29 cellular contexts compared by ENCODE assay signal in genomic region chr3:13098192-13098591, GRCh38.
"Had no signal": no experiment of that assay in that cellular context is flagged by ENCODE, and none has a peak within 500 bp of the region (broad histone marks: within the 10 kb centered on the region; RNA-seq: fewer than 3 reads in every experiment).

No MANE protein-coding gene starts in this region.

- H3K36me3 ChIP-seq: left lung, lower lobe of right lung, ovary, tibial nerve, uterus had no signal

- FAIRE-seq: islet of Langerhans, kidney had no signal

- ATAC-seq: left colon; left lung; lower lobe of right lung; natural killer cell; right cardiac atrium; sciatic nerve; stimulated activated effector memory CD8-positive, alpha-beta T cell treated with anti-CD3 and anti-CD28 coated beads, Interleukin-12 subunit alpha, Interleukin-12 subunit beta, amount 100 ng/mL, for 72 hours; stimulated activated naive CD8-positive, alpha-beta T cell treated with anti-CD3 and anti-CD28 coated beads, Interleukin-15, amount 100 ng/mL, for 72 hours had no signal

- H3K36me3 Mint-ChIP-seq: mesothelial cell of epicardium; naive B cell; natural killer cell; stimulated activated effector memory CD8-positive, alpha-beta T cell treated with anti-CD3 and anti-CD28 coated beads, Interleukin-12 subunit alpha, Interleukin-12 subunit beta, amount 100 ng/mL, for 72 hours; type B pancreatic cell had no signal

- H3K4me1 ChIP-seq: left lung, lower lobe of right lung, uterus had no signal

- H3K9me3 Mint-ChIP-seq: mesothelial cell of epicardium; naive B cell; natural killer cell; nephron progenitor cell; stimulated activated effector memory CD8-positive, alpha-beta T cell treated with anti-CD3 and anti-CD28 coated beads, Interleukin-12 subunit alpha, Interleukin-12 subunit beta, amount 100 ng/mL, for 72 hours; stimulated activated naive CD8-positive, alpha-beta T cell treated with anti-CD3 and anti-CD28 coated beads, Interleukin-15, amount 100 ng/mL, for 72 hours; type B pancreatic cell had no signal

- H3K27ac ChIP-seq: left lung, lower lobe of right lung, ovary, skin epidermis, tibial nerve, uterus had no signal

- H3K4me3 Mint-ChIP-seq: immature natural killer cell; mesothelial cell of epicardium; natural killer cell; nephron progenitor cell; stimulated activated effector memory CD8-positive, alpha-beta T cell treated with anti-CD3 and anti-CD28 coated beads, Interleukin-12 subunit alpha, Interleukin-12 subunit beta, amount 100 ng/mL, for 72 hours; stimulated activated naive CD8-positive, alpha-beta T cell treated with anti-CD3 and anti-CD28 coated beads, Interleukin-15, amount 100 ng/mL, for 72 hours; type B pancreatic cell had no signal

- H3K4me1 Mint-ChIP-seq: immature natural killer cell; mesothelial cell of epicardium; natural killer cell; stimulated activated effector memory CD8-positive, alpha-beta T cell treated with anti-CD3 and anti-CD28 coated beads, Interleukin-12 subunit alpha, Interleukin-12 subunit beta, amount 100 ng/mL, for 72 hours; stimulated activated naive CD8-positive, alpha-beta T cell treated with anti-CD3 and anti-CD28 coated beads, Interleukin-15, amount 100 ng/mL, for 72 hours had no signal

- DNase-seq: hypothalamus; immature natural killer cell; kidney; left colon; lower lobe of right lung; mammary epithelial cell; mesendoderm; naive B cell; natural killer cell; nephron progenitor cell; ovary; right cardiac atrium; stimulated activated CD4-positive, alpha-beta T cell treated with anti-CD3 and anti-CD28 coated beads, Interleukin-12 subunit alpha, Interleukin-12 subunit beta, amount 100 ng/mL, for 4 hours; stimulated activated CD4-positive, alpha-beta T cell treated with anti-CD3 and anti-CD28 coated beads, Interleukin-15, amount 100 ng/mL, for 24 hours; stimulated activated CD4-positive, alpha-beta T cell treated with anti-CD3 and anti-CD28 coated beads, Interleukin-2, amount 100 ng/mL, for 24 hours; stimulated activated CD4-positive, alpha-beta T cell treated with anti-CD3 and anti-CD28 coated beads, Interleukin-4, amount 100 ng/mL, for 1 hour; stimulated activated naive CD4-positive, alpha-beta T cell treated with Interleukin-2 at 50 U/mL for 16 hours; stimulated activated naive CD8-positive, alpha-beta T cell treated with anti-CD3 and anti-CD28 coated beads, Interleukin-15, amount 100 ng/mL, for 72 hours; substantia nigra; uterus had no signal

- H3K9me3 ChIP-seq: left lung, lower lobe of right lung, ovary, tibial nerve, uterus had no signal

- H3K4me3 ChIP-seq: left lung, lower lobe of right lung, ovary, skin epidermis, tibial nerve, uterus had no signal

- H3K27ac Mint-ChIP-seq: immature natural killer cell; mesothelial cell of epicardium; natural killer cell; nephron progenitor cell; progenitor cell of endocrine pancreas; stimulated activated effector memory CD8-positive, alpha-beta T cell treated with anti-CD3 and anti-CD28 coated beads, Interleukin-12 subunit alpha, Interleukin-12 subunit beta, amount 100 ng/mL, for 72 hours; type B pancreatic cell had no signal

- H3K27me3 ChIP-seq: ovary, tibial nerve, uterus had no signal
